In genomic region chr14:68268197-68268596, GRCh38 we compare ENCODE assay signal across 8 cellular contexts.
DNase-seq lines count a peak whose midpoint lies in the region; ATAC-seq and TF ChIP-seq lines count a peak whose summit lies in the region.

No MANE protein-coding gene starts in this region.

- no peak overlapping the region for H2AFZ ChIP-seq in MM.1S (ENCODE audit: low read length)

- H3K4me2 ChIP-seq in MM.1S (ENCODE audit: low read depth, low read length): peak overlapping the region; percentile 12; the same call in 1 of the 2 replicates

- no peaks in the 10 kb centered on the region for H4K20me1 ChIP-seq in MM.1S (ENCODE audit: insufficient read depth, low read length)

- H3K27ac ChIP-seq in MM.1S (ENCODE audit: low read length) (peak overlapping the region; percentile 10; the same call in 1 of the 2 replicates), right lobe of liver (peak overlapping the region in 1 of 3 donors; percentile 2)

- no peaks in the 10 kb centered on the region for H3F3A ChIP-seq in MM.1S (ENCODE audit: insufficient read depth, low read length)

- H3K4me3 ChIP-seq in MM.1S (ENCODE audit: low read length) (no peak overlapping the region), right lobe of liver (no peak overlapping the region), BE2C (ENCODE audit: low read depth, low read length) (no peak overlapping the region)

- no peak for TF ChIP-seq CTCF in GM10248 (IDR thresholded peaks at IDR 0.05; ENCODE audit: control extremely low read depth, extremely low read depth, low read depth, missing control alignments)
- TF ChIP-seq CTCF in MM.1S (IDR thresholded peaks at IDR 0.05; ENCODE audit: low read length): no peak
- TF ChIP-seq CTCF in right lobe of liver (IDR thresholded peaks at IDR 0.05): no peak
- TF ChIP-seq CTCF in BE2C (IDR thresholded peaks at IDR 0.05; ENCODE audit: low read depth, low read length): no peak

- no peaks in the 10 kb centered on the region for H3K79me2 ChIP-seq in MM.1S (ENCODE audit: low read length)

- DNase-seq in GM10248 (ENCODE audit: extremely low spot score) (peak; percentile 51), MM.1S (peak; percentile 13), right lobe of liver (no peak), BE2C (no peak), mesenteric fat pad (ENCODE audit: low spot score) (no peak)
- DNase-seq in effector CD4-positive, alpha-beta T cell: no peak
- DNase-seq in stimulated activated CD4-positive, alpha-beta T cell treated with anti-CD3 and anti-CD28 coated beads, Interleukin-4, amount 100 ng/mL, for 1 hour: no peak

- CTCF ChIA-PET in GM10248 (lab: Yijun Ruan, JAX): interaction anchor here (0.7 to 5.6 kb wide), 4 partner anchors 8 to 550 kb away, joined by 3 to 25 read pairs (median 4); no protein-coding TSS in a partner anchor

- H3K9ac ChIP-seq in MM.1S (ENCODE audit: low read length): no peak overlapping the region

- peaks cover 16% of the 10 kb centered on the region; the same call in 1 of the 2 replicates for H3K4me1 ChIP-seq in MM.1S (ENCODE audit: low read length)
- H3K4me1 ChIP-seq in right lobe of liver: no peaks in the 10 kb centered on the region
- peaks cover 1% of the 10 kb centered on the region; the same call in 1 of the 2 replicates for H3K4me1 ChIP-seq in BE2C

- intact Hi-C loops in right lobe of liver (cut with DNase I): no loop called here

- H3K36me3 ChIP-seq in MM.1S (replicated peaks; ENCODE audit: insufficient read depth, low read length) (no peaks in the 10 kb centered on the region), right lobe of liver (no peaks in the 10 kb centered on the region), BE2C (no peaks in the 10 kb centered on the region)

- ATAC-seq in GM21526 (IDR thresholded peaks at IDR 0.05; ENCODE audit: low FRiP score, unreplicated experiment) (peak; percentile 57), right lobe of liver (peak; percentile 35 to 53 (median 42))

- no peaks in the 10 kb centered on the region for H3K9me2 ChIP-seq in MM.1S (replicated peaks; ENCODE audit: insufficient read depth, low read length)

- WGBS in right lobe of liver (ENCODE audit: insufficient coverage, low coverage, low lambda C conversion rate, missing lambda C conversion rate): 29% methylated on average over 2 of the region's 2 CpGs

- no peak for TF ChIP-seq POLR2A in right lobe of liver (IDR thresholded peaks at IDR 0.05)

- no peaks in the 10 kb centered on the region for H3K9me3 ChIP-seq in MM.1S (replicated peaks; ENCODE audit: insufficient read depth, low read length)
- H3K9me3 ChIP-seq in right lobe of liver: no peaks in the 10 kb centered on the region
- H3K9me3 ChIP-seq in BE2C: no peaks in the 10 kb centered on the region

- H3K27me3 ChIP-seq in MM.1S (replicated peaks; ENCODE audit: insufficient read depth, low read length) (no peaks in the 10 kb centered on the region), right lobe of liver (no peaks in the 10 kb centered on the region), BE2C (no peaks in the 10 kb centered on the region)

- POLR2A ChIA-PET in GM10248 (lab: Yijun Ruan, JAX): interaction anchor here (1.4 to 1.5 kb wide), 2 partner anchors 11 to 525 kb away, joined by 3 to 4 read pairs; partner anchors contain the start of gene ZFP36L1

Comparison
In these comparisons a context has a peak if more than half of its experiments do, and no peak if none do; other contexts are left out.
1. DNase-seq: peak in GM10248 (single experiment) and MM.1S (single experiment); none in right lobe of liver (0 of 3), effector CD4-positive, alpha-beta T cell (single experiment), BE2C (single experiment), stimulated activated CD4-positive, alpha-beta T cell treated with anti-CD3 and anti-CD28 coated beads, Interleukin-4, amount 100 ng/mL, for 1 hour (single experiment) and mesenteric fat pad (single experiment).